ENCODE assay signal across 29 cellular contexts in the genomic region with DNA sequence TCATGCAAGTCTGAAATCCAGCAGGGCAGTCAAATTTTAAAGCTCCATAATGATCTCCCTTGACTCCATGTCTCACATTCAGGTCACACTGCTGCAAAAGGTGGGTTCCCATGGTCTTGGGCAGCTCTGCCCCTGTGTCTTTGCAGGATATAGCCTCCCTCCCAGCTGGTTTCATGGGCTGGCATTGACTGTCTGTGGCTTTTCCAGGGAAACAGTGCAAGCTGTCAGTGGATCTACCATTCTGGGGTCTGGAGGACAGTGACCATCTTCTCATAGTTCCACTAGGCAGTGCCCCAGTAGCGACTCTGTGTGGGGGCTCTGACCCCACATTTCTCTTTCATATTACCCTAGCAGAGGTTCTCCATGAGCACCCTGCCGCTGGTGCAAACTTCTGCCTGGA.
"Had no signal": no experiment of that assay in that cellular context is flagged by ENCODE, and none has a peak within 500 bp of the region (broad histone marks: within the 10 kb centered on the region; RNA-seq: fewer than 3 reads in every experiment).

No MANE protein-coding gene starts in this region.

- H3K27ac Mint-ChIP-seq: memory B cell; mesothelial cell of epicardium; naive B cell; natural killer cell treated with Interleukin-12 subunit alpha and Interleukin-12 subunit beta and Interleukin-15 and Interleukin-18, amount 100 ng/mL, for 72 hours; progenitor cell of endocrine pancreas; stimulated activated effector memory CD8-positive, alpha-beta T cell treated with anti-CD3 and anti-CD28 coated beads, Interleukin-12 subunit alpha, Interleukin-12 subunit beta, amount 100 ng/mL, for 72 hours had no signal

- H3K27me3 ChIP-seq: colonic mucosa, esophagus muscularis mucosa, foreskin keratinocyte, heart right ventricle, neutrophil, stomach, tibial artery, upper lobe of right lung had no signal

- H3K4me1 ChIP-seq: colonic mucosa, esophagus muscularis mucosa, foreskin keratinocyte, gastroesophageal sphincter, parathyroid adenoma, tibial artery, upper lobe of right lung had no signal

- ATAC-seq: foreskin keratinocyte; gastroesophageal sphincter; heart right ventricle; left colon; mucosa of descending colon; natural killer cell treated with Interleukin-12 subunit alpha and Interleukin-12 subunit beta and Interleukin-15 and Interleukin-18, amount 100 ng/mL, for 72 hours; sciatic nerve; stimulated activated effector memory CD8-positive, alpha-beta T cell treated with anti-CD3 and anti-CD28 coated beads, Interleukin-12 subunit alpha, Interleukin-12 subunit beta, amount 100 ng/mL, for 72 hours; upper lobe of right lung had no signal

- DNase-seq: colonic mucosa; dermis blood vessel endothelial cell; effector memory CD4-positive, alpha-beta T cell; foreskin keratinocyte; glutamatergic neuron; heart right ventricle; hippocampal formation; kidney glomerular epithelial cell; left colon; mucosa of descending colon; naive B cell; stimulated activated CD4-positive, alpha-beta T cell treated with anti-CD3 and anti-CD28 coated beads, Interleukin-2, amount 100 ng/mL, for 24 hours; stimulated activated CD4-positive, alpha-beta T cell treated with anti-CD3 and anti-CD28 coated beads, Interleukin-4, amount 100 ng/mL, for 24 hours; stimulated activated naive CD4-positive, alpha-beta T cell treated with Interleukin-2 at 50 U/mL for 16 hours; upper lobe of right lung had no signal

- H3K4me3 ChIP-seq: colonic mucosa, esophagus muscularis mucosa, gastroesophageal sphincter, heart right ventricle, lung, mucosa of descending colon, stomach, tibial artery, upper lobe of right lung had no signal

- H3K4me1 Mint-ChIP-seq: naive B cell had no signal

- H3K36me3 Mint-ChIP-seq: memory B cell; natural killer cell treated with Interleukin-12 subunit alpha and Interleukin-12 subunit beta and Interleukin-15 and Interleukin-18, amount 100 ng/mL, for 72 hours; stimulated activated effector memory CD8-positive, alpha-beta T cell treated with anti-CD3 and anti-CD28 coated beads, Interleukin-12 subunit alpha, Interleukin-12 subunit beta, amount 100 ng/mL, for 72 hours had no signal

- H2AFZ ChIP-seq: parathyroid adenoma had no signal

- H3K9me3 ChIP-seq: colonic mucosa, gastroesophageal sphincter, mucosa of descending colon, neutrophil, upper lobe of right lung had no signal

- H3K9ac ChIP-seq: parathyroid adenoma had no signal

- H3K4me3 Mint-ChIP-seq: memory B cell; mesothelial cell of epicardium; natural killer cell treated with Interleukin-12 subunit alpha and Interleukin-12 subunit beta and Interleukin-15 and Interleukin-18, amount 100 ng/mL, for 72 hours; neural crest cell; stimulated activated effector memory CD8-positive, alpha-beta T cell treated with anti-CD3 and anti-CD28 coated beads, Interleukin-12 subunit alpha, Interleukin-12 subunit beta, amount 100 ng/mL, for 72 hours had no signal

- H3K79me2 ChIP-seq: parathyroid adenoma had no signal

- H3K27ac ChIP-seq: colonic mucosa, esophagus muscularis mucosa, foreskin keratinocyte, gastroesophageal sphincter, heart right ventricle, parathyroid adenoma, stomach, tibial artery, upper lobe of right lung had no signal

- H3K36me3 ChIP-seq: colonic mucosa, esophagus muscularis mucosa, gastroesophageal sphincter, heart right ventricle, neutrophil, stomach, tibial artery, upper lobe of right lung had no signal

- H3K9me3 Mint-ChIP-seq: natural killer cell treated with Interleukin-12 subunit alpha and Interleukin-12 subunit beta and Interleukin-15 and Interleukin-18, amount 100 ng/mL, for 72 hours; stimulated activated effector memory CD8-positive, alpha-beta T cell treated with anti-CD3 and anti-CD28 coated beads, Interleukin-12 subunit alpha, Interleukin-12 subunit beta, amount 100 ng/mL, for 72 hours had no signal
